In genomic region chr2:190412971-190413370, GRCh38 we compare ENCODE assay signal across 14 cellular contexts. TPM values are rescaled to one million over a fixed set of nuclear protein-coding genes. Genes with fewer than 3 reads are reported as not detected.
DNase-seq lines count a peak whose midpoint lies in the region; ATAC-seq and TF ChIP-seq lines count a peak whose summit lies in the region.
"Had no signal": no experiment of that assay in that cellular context is flagged by ENCODE, and none has a peak within 500 bp of the region (broad histone marks: within the 10 kb centered on the region; RNA-seq: fewer than 3 reads in every experiment).

No MANE protein-coding gene starts in this region.

- no peaks in the 10 kb centered on the region for H3K36me3 ChIP-seq in esophagus (ENCODE audit: control insufficient read depth in 2 of 2, insufficient read depth in 2 of 2, low read length in 1 of 2)

- POLR2A ChIA-PET in WTC11 (lab: Charles Lee), result no interaction called here

- no peaks in the 10 kb centered on the region for H3K9me3 Mint-ChIP-seq in activated CD4-positive, alpha-beta T cell treated with anti-CD3 and anti-CD28 coated beads, Interleukin-2, amount 10 ng/mL, durations not matched to agents 24 days and 14 days
- H3K9me3 Mint-ChIP-seq in WTC11, result no peaks in the 10 kb centered on the region
- no peaks in the 10 kb centered on the region for H3K9me3 Mint-ChIP-seq in stimulated activated memory B cell treated with anti-CD40 and anti-IgM and Interleukin-4, amounts not matched to agents 10 μg/mL and 1 μg/mL and 100 μg/mL, for 72 hours

- H3K4me3 Mint-ChIP-seq in activated CD4-positive, alpha-beta T cell treated with anti-CD3 and anti-CD28 coated beads, Interleukin-2, amount 10 ng/mL, durations not matched to agents 24 days and 14 days, result no peak overlapping the region
- no peak overlapping the region for H3K4me3 Mint-ChIP-seq in WTC11
- no peak overlapping the region for H3K4me3 Mint-ChIP-seq in stimulated activated memory B cell treated with anti-CD40 and anti-IgM and Interleukin-4, amounts not matched to agents 10 μg/mL and 1 μg/mL and 100 μg/mL, for 72 hours

- no peaks in the 10 kb centered on the region for H3K27me3 Mint-ChIP-seq in activated CD4-positive, alpha-beta T cell treated with anti-CD3 and anti-CD28 coated beads, Interleukin-2, amount 10 ng/mL, durations not matched to agents 24 days and 14 days
- peaks cover 19% of the 10 kb centered on the region for H3K27me3 Mint-ChIP-seq in WTC11 (ENCODE audit: low read depth)
- H3K27me3 Mint-ChIP-seq in stimulated activated memory B cell treated with anti-CD40 and anti-IgM and Interleukin-4, amounts not matched to agents 10 μg/mL and 1 μg/mL and 100 μg/mL, for 72 hours, result no peaks in the 10 kb centered on the region

- H3K4me1 ChIP-seq in esophagus (ENCODE audit: control insufficient read depth in 2 of 2, insufficient read depth in 2 of 2, low read length in 1 of 2), result peaks cover 9% of the 10 kb centered on the region in 2 donors
- H3K4me1 ChIP-seq: Caco-2 had no signal

- intact Hi-C loops in activated CD4-positive, alpha-beta T cell treated with anti-CD3 and anti-CD28 coated beads, Interleukin-2, amount 10 ng/mL, durations not matched to agents 24 days and 14 days (cut with micrococcal nuclease), result no loop called here

- DNase-seq in activated CD4-positive, alpha-beta T cell treated with anti-CD3 and anti-CD28 coated beads, Interleukin-2, amount 10 ng/mL, durations not matched to agents 24 days and 14 days, result peak; percentile 36
- no peak for DNase-seq in activated CD4-positive, alpha-beta T cell treated with anti-CD3 and anti-CD28 coated beads, Interleukin-2, amount 50 U/mL, for 4 hours
- DNase-seq in WTC11 (ENCODE audit: low spot score) (no peak), H4 (ENCODE audit: low spot score) (no peak), SIG-M5 treated with dmso at 0.1 percent for 504 hours (lab: John Stamatoyannopoulos, UW; ENCODE audit: unreplicated experiment) (no peak)
- DNase-seq: aorta, Caco-2, mesenchymal stem cell, NCI-H524, right cardiac atrium had no signal

- H3K9me3 ChIP-seq in esophagus (ENCODE audit: control insufficient read depth in 2 of 2, insufficient read depth in 1 of 2, low read depth in 1 of 2, low read length in 1 of 2), result no peaks in the 10 kb centered on the region
- H3K9me3 ChIP-seq: Caco-2 had no signal

- H3K4me3 ChIP-seq in esophagus (ENCODE audit: low read depth in 1 of 2, low read length in 2 of 2), result no peak overlapping the region
- H3K4me3 ChIP-seq: coronary artery had no signal

- peak overlapping the region; percentile 46 to 73 for H3K27ac ChIP-seq in esophagus (ENCODE audit: low read depth in 2 of 2, low read length in 1 of 2)
- H3K27ac ChIP-seq: coronary artery had no signal

- no peaks in the 10 kb centered on the region for H3K27me3 ChIP-seq in esophagus (ENCODE audit: control insufficient read depth in 1 of 2, insufficient read depth in 2 of 2, low read length in 2 of 2)

- WGBS in esophagus, 2 donors, result 48 to 55% methylated on average over 3 of the region's 3 CpGs

- no peak for TF ChIP-seq CTCF in WTC11 (IDR thresholded peaks at IDR 0.05)

- peaks cover 19% of the 10 kb centered on the region for H3K36me3 Mint-ChIP-seq in activated CD4-positive, alpha-beta T cell treated with anti-CD3 and anti-CD28 coated beads, Interleukin-2, amount 10 ng/mL, durations not matched to agents 24 days and 14 days (ENCODE audit: low read depth)
- no peaks in the 10 kb centered on the region for H3K36me3 Mint-ChIP-seq in WTC11
- peaks cover 7% of the 10 kb centered on the region for H3K36me3 Mint-ChIP-seq in stimulated activated memory B cell treated with anti-CD40 and anti-IgM and Interleukin-4, amounts not matched to agents 10 μg/mL and 1 μg/mL and 100 μg/mL, for 72 hours

- H3K4me1 Mint-ChIP-seq in activated CD4-positive, alpha-beta T cell treated with anti-CD3 and anti-CD28 coated beads, Interleukin-2, amount 10 ng/mL, durations not matched to agents 24 days and 14 days, result peaks cover 44% of the 10 kb centered on the region
- peaks cover 31% of the 10 kb centered on the region for H3K4me1 Mint-ChIP-seq in WTC11
- peaks cover 41% of the 10 kb centered on the region for H3K4me1 Mint-ChIP-seq in stimulated activated memory B cell treated with anti-CD40 and anti-IgM and Interleukin-4, amounts not matched to agents 10 μg/mL and 1 μg/mL and 100 μg/mL, for 72 hours

- CTCF ChIA-PET in WTC11 (lab: Charles Lee), result no interaction called here

- ATAC-seq in WTC11, result peak; percentile 9; the same call in 1 of the 2 replicates
- no peak for ATAC-seq in stimulated activated memory B cell treated with anti-CD40 and anti-IgM and Interleukin-4, amounts not matched to agents 10 μg/mL and 1 μg/mL and 100 μg/mL, for 72 hours
- ATAC-seq in activated CD4-positive, CD25-positive, alpha-beta regulatory T cell treated with anti-CD3 and anti-CD28 coated beads, Interleukin-2, amount 50 U/mL, for 24 hours, result no peak

- H3K27ac Mint-ChIP-seq in activated CD4-positive, alpha-beta T cell treated with anti-CD3 and anti-CD28 coated beads, Interleukin-2, amount 10 ng/mL, durations not matched to agents 24 days and 14 days, result no peak overlapping the region
- H3K27ac Mint-ChIP-seq in WTC11, result no peak overlapping the region
- H3K27ac Mint-ChIP-seq in stimulated activated memory B cell treated with anti-CD40 and anti-IgM and Interleukin-4, amounts not matched to agents 10 μg/mL and 1 μg/mL and 100 μg/mL, for 72 hours, result peak overlapping the region; percentile 14

TF ChIP-seq in WTC11, 78 proteins besides CTCF, POLR2A, EP300 and RAD21 (continues in another document):
- peak; percentile 58; the same call in 1 of the 2 replicates for TF ChIP-seq USF2 (CRISPR knock-in tag; IDR thresholded peaks at IDR 0.05)
- no peak for TF ChIP-seq ATF3 (CRISPR knock-in tag; conservative IDR thresholded peaks at IDR 0.05)
- no peak for TF ChIP-seq ZNF281 (CRISPR knock-in tag; IDR thresholded peaks at IDR 0.05)
- no peak for TF ChIP-seq TEAD4 (CRISPR knock-in tag; IDR thresholded peaks at IDR 0.05)
- no peak for TF ChIP-seq JUN (CRISPR knock-in tag; IDR thresholded peaks at IDR 0.05)
- TF ChIP-seq USF1 (CRISPR knock-in tag; IDR thresholded peaks at IDR 0.05), result peak; percentile 49; the same call in 1 of the 2 replicates

RNA-seq across cellular contexts. Expression of gene MFSD6, which starts 4.8 kb away (rescaled TPM):
- 44.6 and 45.3 TPM in 2 replicates for total RNA-seq in activated CD4-positive, alpha-beta T cell treated with anti-CD3 and anti-CD28 coated beads, Interleukin-2, amount 10 ng/mL, durations not matched to agents 24 days and 14 days
- 4.1 to 4.8 TPM (median 4.7 TPM) in 3 replicates for total RNA-seq in WTC11 (2021)
- polyA plus RNA-seq in esophagus, result 10 to 100 TPM; 25.2 to 30.5 TPM
- total RNA-seq in H4 (2014; rRNA removed; shearing (Covaris generic)), result 4.7 and 6.6 TPM in 2 replicates
